In genomic region chr2:212958133-212958532, GRCh38 we compare ENCODE assay signal across 19 cellular contexts.
DNase-seq lines count a peak whose midpoint lies in the region; ATAC-seq and TF ChIP-seq lines count a peak whose summit lies in the region.
"Had no signal": no experiment of that assay in that cellular context is flagged by ENCODE, and none has a peak within 500 bp of the region (broad histone marks: within the 10 kb centered on the region; RNA-seq: fewer than 3 reads in every experiment).

No MANE protein-coding gene starts in this region.

- H2BK15ac ChIP-seq in mesendoderm (replicated peaks; ENCODE audit: low read depth): peak overlapping the region; percentile 74

- H3K27me3 ChIP-seq in mesendoderm (ENCODE audit: insufficient read depth, low read length, poor library complexity) (no peaks in the 10 kb centered on the region), dorsolateral prefrontal cortex (no peaks in the 10 kb centered on the region), adrenal gland (no peaks in the 10 kb centered on the region)
- H3K27me3 ChIP-seq: MG63, ovary, sigmoid colon, thyroid gland had no signal

- H3K4me3 ChIP-seq in mesendoderm (ENCODE audit: low read length): no peak overlapping the region
- no peak overlapping the region for H3K4me3 ChIP-seq in dorsolateral prefrontal cortex
- no peak overlapping the region for H3K4me3 ChIP-seq in adrenal gland
- H3K4me3 ChIP-seq: MG63, ovary, sigmoid colon, thyroid gland had no signal

- no peak for TF ChIP-seq CTCF in dorsolateral prefrontal cortex (IDR thresholded peaks at IDR 0.05 in 54 of 56, conservative IDR thresholded peaks at IDR 0.05 in 2 of 56; ENCODE audit: low read depth in 1 of 56, partially characterized antibody in 56 of 56)
- no peak for TF ChIP-seq CTCF in adrenal gland (IDR thresholded peaks at IDR 0.05)

- H3K9me3 Mint-ChIP-seq in activated CD4-positive, alpha-beta memory T cell treated with anti-CD3 and anti-CD28 coated beads, Interleukin-2, amount 10 ng/mL, durations not matched to agents 7 days and 5 days: peaks cover 2% of the 10 kb centered on the region
- H3K9me3 Mint-ChIP-seq: dendritic cell treated with granulocyte-macrophage colony-stimulating factor and Interleukin-4, amounts not matched to agents 40 ng/mL and 50 ng/mL, for 4 days; stimulated activated memory B cell treated with anti-CD40 and anti-IgM and Interleukin-4, amounts not matched to agents 10 μg/mL and 1 μg/mL and 100 μg/mL, for 72 hours had no signal

- no peak overlapping the region for H3K4me2 ChIP-seq in mesendoderm (ENCODE audit: low read length)

- no peaks in the 10 kb centered on the region for H3K79me2 ChIP-seq in mesendoderm (ENCODE audit: control insufficient read depth, insufficient read depth, low read length)

- H3K4me3 Mint-ChIP-seq in activated CD4-positive, alpha-beta memory T cell treated with anti-CD3 and anti-CD28 coated beads, Interleukin-2, amount 10 ng/mL, durations not matched to agents 7 days and 5 days: no peak overlapping the region
- H3K4me3 Mint-ChIP-seq: dendritic cell treated with granulocyte-macrophage colony-stimulating factor and Interleukin-4, amounts not matched to agents 40 ng/mL and 50 ng/mL, for 4 days; stimulated activated memory B cell treated with anti-CD40 and anti-IgM and Interleukin-4, amounts not matched to agents 10 μg/mL and 1 μg/mL and 100 μg/mL, for 72 hours had no signal

- H3K9ac ChIP-seq in mesendoderm (ENCODE audit: low read length): no peak overlapping the region

- no peaks in the 10 kb centered on the region for H3K36me3 Mint-ChIP-seq in activated CD4-positive, alpha-beta memory T cell treated with anti-CD3 and anti-CD28 coated beads, Interleukin-2, amount 10 ng/mL, durations not matched to agents 7 days and 5 days (ENCODE audit: low read depth)
- H3K36me3 Mint-ChIP-seq: stimulated activated memory B cell treated with anti-CD40 and anti-IgM and Interleukin-4, amounts not matched to agents 10 μg/mL and 1 μg/mL and 100 μg/mL, for 72 hours had no signal

- no peak overlapping the region for H3K23ac ChIP-seq in mesendoderm (ENCODE audit: low read length)

- DNase-seq in left ventricle myocardium superior (no peak), Right ventricle myocardium superior (no peak), mesendoderm (no peak), dorsolateral prefrontal cortex (no peak), adrenal gland (no peak), NCI-H446 (lab: John Stamatoyannopoulos, UW) (no peak)
- DNase-seq in activated CD4-positive, alpha-beta memory T cell treated with anti-CD3 and anti-CD28 coated beads, Interleukin-2, amount 10 ng/mL, durations not matched to agents 7 days and 5 days: no peak
- DNase-seq: activated CD4-positive, alpha-beta T cell treated with anti-CD3 and anti-CD28 coated beads for 4 hours; DMS79 treated with DMSO at 0.1 percent for 48 hours; IMR-90; MG63; NCI-H1436 treated with DMSO at 0.1 percent for 48 hours; NCI-H2171; NCI-H69; ovary; sigmoid colon; thyroid gland had no signal

- no peaks in the 10 kb centered on the region for H3K79me1 ChIP-seq in mesendoderm (ENCODE audit: low read length)

- no peaks in the 10 kb centered on the region for H3K27me3 Mint-ChIP-seq in activated CD4-positive, alpha-beta memory T cell treated with anti-CD3 and anti-CD28 coated beads, Interleukin-2, amount 10 ng/mL, durations not matched to agents 7 days and 5 days
- H3K27me3 Mint-ChIP-seq: dendritic cell treated with granulocyte-macrophage colony-stimulating factor and Interleukin-4, amounts not matched to agents 40 ng/mL and 50 ng/mL, for 4 days; stimulated activated memory B cell treated with anti-CD40 and anti-IgM and Interleukin-4, amounts not matched to agents 10 μg/mL and 1 μg/mL and 100 μg/mL, for 72 hours had no signal

- no peak overlapping the region for H2AK5ac ChIP-seq in mesendoderm (ENCODE audit: low read length)

- H3K27ac ChIP-seq in mesendoderm (ENCODE audit: low read depth, low read length): no peak overlapping the region
- H3K27ac ChIP-seq in dorsolateral prefrontal cortex: no peak overlapping the region
- H3K27ac ChIP-seq in adrenal gland: no peak overlapping the region
- H3K27ac ChIP-seq: ovary, sigmoid colon had no signal

- POLR2A ChIA-PET in activated CD4-positive, alpha-beta memory T cell treated with anti-CD3 and anti-CD28 coated beads, Interleukin-2, amount 10 ng/mL, durations not matched to agents 7 days and 5 days (lab: Charles Lee): interaction anchor here (0.7 to 1.2 kb wide), 2 partner anchors 11 to 22 kb away, joined by 3 read pairs; no protein-coding TSS in a partner anchor

- TF ChIP-seq POLR2A in adrenal gland (IDR thresholded peaks at IDR 0.05): no peak

- peak overlapping the region; percentile 53 for H3K27ac Mint-ChIP-seq in activated CD4-positive, alpha-beta memory T cell treated with anti-CD3 and anti-CD28 coated beads, Interleukin-2, amount 10 ng/mL, durations not matched to agents 7 days and 5 days
- H3K27ac Mint-ChIP-seq: dendritic cell treated with granulocyte-macrophage colony-stimulating factor and Interleukin-4, amounts not matched to agents 40 ng/mL and 50 ng/mL, for 4 days; stimulated activated memory B cell treated with anti-CD40 and anti-IgM and Interleukin-4, amounts not matched to agents 10 μg/mL and 1 μg/mL and 100 μg/mL, for 72 hours had no signal

- H3K56ac ChIP-seq in mesendoderm (ENCODE audit: low read length): no peak overlapping the region

- H3K4me1 ChIP-seq in mesendoderm (ENCODE audit: control insufficient read depth, low read depth, low read length) (peaks cover 14% of the 10 kb centered on the region), adrenal gland (replicated peaks in 1 of 2) (no peaks in the 10 kb centered on the region)
- H3K4me1 ChIP-seq: sigmoid colon had no signal

- peak overlapping the region; percentile 13 for H4K8ac ChIP-seq in mesendoderm (ENCODE audit: low read depth, low read length)

- H3K18ac ChIP-seq in mesendoderm (ENCODE audit: low read length): no peak overlapping the region

- intact Hi-C loops in left ventricle myocardium superior (cut with micrococcal nuclease) (no loop called here), Right ventricle myocardium superior (cut with DNase I) (no loop called here), dorsolateral prefrontal cortex (cut with DNase I) (no loop called here), adrenal gland (cut with DNase I) (no loop called here)

- H2BK120ac ChIP-seq in mesendoderm (ENCODE audit: low read depth, low read length): no peak overlapping the region

- H3K9me3 ChIP-seq in adrenal gland (replicated peaks in 1 of 3): no peaks in the 10 kb centered on the region
- H3K9me3 ChIP-seq: MG63, ovary, sigmoid colon, thyroid gland had no signal

- WGBS in mesendoderm (ENCODE audit: extremely low coverage, insufficient coverage, low lambda C conversion rate): no CpG with 5 or more reads among the region's 3 CpGs
- 85 to 91% (median 87%) methylated on average over 3 of the region's 3 CpGs for WGBS in adrenal gland, 4 donors

- ATAC-seq in left ventricle myocardium superior: peak; percentile 24
- ATAC-seq in Right ventricle myocardium superior (ENCODE audit: poor library complexity): no peak
- ATAC-seq: stimulated activated memory B cell treated with anti-CD40 and anti-IgM and Interleukin-4, amounts not matched to agents 10 μg/mL and 1 μg/mL and 100 μg/mL, for 72 hours had no signal

- peak overlapping the region; percentile 23 for H2BK5ac ChIP-seq in mesendoderm (ENCODE audit: low read length)

- CTCF ChIA-PET in activated CD4-positive, alpha-beta memory T cell treated with anti-CD3 and anti-CD28 coated beads, Interleukin-2, amount 10 ng/mL, durations not matched to agents 7 days and 5 days (lab: Charles Lee): interaction anchor here (2.3 kb wide), 1 partner anchor 195 kb away, joined by 5 read pairs; no protein-coding TSS in a partner anchor

- H4K5ac ChIP-seq in mesendoderm (ENCODE audit: low read length): no peak overlapping the region

- peaks cover 22% of the 10 kb centered on the region for H3K4me1 Mint-ChIP-seq in activated CD4-positive, alpha-beta memory T cell treated with anti-CD3 and anti-CD28 coated beads, Interleukin-2, amount 10 ng/mL, durations not matched to agents 7 days and 5 days
- H3K4me1 Mint-ChIP-seq: stimulated activated memory B cell treated with anti-CD40 and anti-IgM and Interleukin-4, amounts not matched to agents 10 μg/mL and 1 μg/mL and 100 μg/mL, for 72 hours had no signal

- H3K36me3 ChIP-seq in mesendoderm (ENCODE audit: control insufficient read depth, insufficient read depth, low read length): no peaks in the 10 kb centered on the region
- no peaks in the 10 kb centered on the region for H3K36me3 ChIP-seq in adrenal gland (replicated peaks in 1 of 2)
- H3K36me3 ChIP-seq: MG63, ovary, sigmoid colon, thyroid gland had no signal

- H3K4ac ChIP-seq in mesendoderm (ENCODE audit: low read depth, low read length): no peak overlapping the region
